In the genomic region with DNA sequence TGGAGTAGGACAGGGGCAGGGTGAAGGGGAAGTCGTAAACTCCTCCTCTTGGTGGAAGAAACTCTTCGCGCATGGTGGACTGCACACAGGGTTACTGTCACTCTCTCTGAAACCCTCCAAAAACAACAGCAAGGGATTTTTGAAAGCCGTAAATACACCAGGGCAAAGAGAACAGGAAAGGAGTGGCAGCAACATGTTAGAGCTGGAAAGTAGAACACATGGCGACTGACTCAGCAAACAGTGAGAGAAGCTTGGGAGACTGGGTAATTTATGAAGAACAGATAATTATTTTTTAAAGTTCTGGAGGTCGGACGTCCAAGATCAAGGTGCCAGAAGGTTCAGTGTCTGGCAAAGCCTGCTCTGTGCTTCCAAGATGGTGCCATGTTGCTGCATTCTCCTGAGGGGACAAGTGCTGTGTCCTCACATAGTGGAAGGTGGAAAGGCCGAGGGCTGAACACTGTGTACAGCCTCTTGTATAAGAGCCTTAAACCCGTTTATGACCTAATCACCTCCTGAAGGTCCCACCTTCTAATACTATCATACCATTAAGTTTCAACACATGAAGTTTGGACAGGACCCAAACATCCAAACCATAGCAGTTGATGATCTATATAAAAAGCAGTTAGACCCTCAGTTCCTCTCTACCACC, we compare ENCODE assay signal across 21 cellular contexts. TPM values are rescaled to one million over a fixed set of nuclear protein-coding genes. Genes with fewer than 3 reads are reported as not detected.
DNase-seq lines count a peak whose midpoint lies in the region; ATAC-seq and TF ChIP-seq lines count a peak whose summit lies in the region.
"Had no signal": no experiment of that assay in that cellular context is flagged by ENCODE, and none has a peak within 500 bp of the region (broad histone marks: within the 10 kb centered on the region; RNA-seq: fewer than 3 reads in every experiment).

No MANE protein-coding gene starts in this region.

- no peaks in the 10 kb centered on the region for H3K4me1 ChIP-seq in mammary epithelial cell (ENCODE audit: insufficient read depth, low read length)
- H3K4me1 ChIP-seq: BE2C had no signal

- DNase-seq in mammary epithelial cell: peak; percentile 44
- DNase-seq in MCF 10A (ENCODE audit: unreplicated experiment): no peak
- no peak for DNase-seq in RWPE1 (ENCODE audit: low spot score)
- no peak for DNase-seq in medulla oblongata (ENCODE audit: extremely low spot score)
- no peak for DNase-seq in COLO829 (ENCODE audit: low spot score)
- no peak for DNase-seq in NCI-H446 (lab: John Stamatoyannopoulos, UW)
- DNase-seq: BE2C; CD4-positive, CD25-positive, alpha-beta regulatory T cell; GDM1; NCI-H1048; NCI-H1417; NCI-H1694; NCI-H2029 treated with DMSO at 0.1 percent for 48 hours; NCI-H526 treated with DMSO at 0.1 percent for 48 hours; RPMI8226; SHP77 had no signal

- no peaks in the 10 kb centered on the region for H4K20me1 ChIP-seq in mammary epithelial cell (ENCODE audit: insufficient read depth, low read length)

- in situ Hi-C loops in mammary epithelial cell (cut with MboI; ENCODE audit: low sequenced_read_pairs in 2 of 2): no loop called here

- peak; percentile 56 for ATAC-seq in esophagus mucosa
- ATAC-seq: GM12878 had no signal

- no peaks in the 10 kb centered on the region for H3K27me3 ChIP-seq in mammary epithelial cell (ENCODE audit: insufficient read depth, low read length)
- H3K27me3 ChIP-seq: BE2C had no signal

- H3K4me2 ChIP-seq in mammary epithelial cell (ENCODE audit: insufficient read depth, low read depth, low read length): no peak overlapping the region

- TF ChIP-seq CTCF in mammary epithelial cell (conservative IDR thresholded peaks at IDR 0.05 in 1 of 2, IDR thresholded peaks at IDR 0.05 in 1 of 2; ENCODE audit: extremely low read depth in 1 of 2, insufficient read depth in 1 of 2, low read depth in 1 of 2, low read length in 2 of 2) (no peak), MCF 10A (IDR thresholded peaks at IDR 0.05; ENCODE audit: unreplicated experiment) (no peak), RWPE1 (conservative IDR thresholded peaks at IDR 0.05; ENCODE audit: low read depth) (no peak)

- CTCF ChIA-PET in mammary epithelial cell (lab: Charles Lee; ENCODE audit: low non-redundant PET): no interaction called here
- CTCF ChIA-PET in MCF 10A (lab: Yijun Ruan, JAX): no interaction called here
- CTCF ChIA-PET in RWPE1 (lab: Yijun Ruan, JAX): interaction anchor here (0.6 kb wide), 1 partner anchor 151 kb away, joined by 8 read pairs; no protein-coding TSS in a partner anchor

- peaks cover 11% of the 10 kb centered on the region for H3K4me1 Mint-ChIP-seq in MCF 10A (ENCODE audit: insufficient read depth, unreplicated experiment)

- POLR2A ChIA-PET in MCF 10A (lab: Yijun Ruan, JAX): interaction anchor here (0.7 kb wide), 1 partner anchor 55 kb away, joined by 3 read pairs; no protein-coding TSS in a partner anchor
- POLR2A ChIA-PET in RWPE1 (lab: Yijun Ruan, JAX; ENCODE audit: low non-redundant PET): no interaction called here

- 57% methylated on average over 6 of the region's 9 CpGs for WGBS in mammary epithelial cell (ENCODE audit: low coverage, missing lambda C conversion rate)

- H3K4me3 Mint-ChIP-seq in MCF 10A (ENCODE audit: unreplicated experiment): no peak overlapping the region
- H3K4me3 Mint-ChIP-seq: CD4-positive, CD25-positive, alpha-beta regulatory T cell had no signal

- H3K36me3 ChIP-seq in mammary epithelial cell (ENCODE audit: insufficient read depth, low read length): no peaks in the 10 kb centered on the region
- H3K36me3 ChIP-seq: BE2C had no signal

- H3K27me3 Mint-ChIP-seq in MCF 10A (ENCODE audit: insufficient read depth, unreplicated experiment): no peaks in the 10 kb centered on the region
- H3K27me3 Mint-ChIP-seq: CD4-positive, CD25-positive, alpha-beta regulatory T cell had no signal

- dilution Hi-C loops in mammary epithelial cell (cut with HindIII; ENCODE audit: low sequenced_read_pairs): no loop called here

- no peak overlapping the region for H2AFZ ChIP-seq in mammary epithelial cell (ENCODE audit: low read depth, low read length)

- H3K79me2 ChIP-seq in mammary epithelial cell (ENCODE audit: insufficient read depth, low read length): no peaks in the 10 kb centered on the region

- H3K36me3 Mint-ChIP-seq in MCF 10A (ENCODE audit: insufficient read depth, unreplicated experiment): no peaks in the 10 kb centered on the region

- H3K9me3 ChIP-seq in mammary epithelial cell (replicated peaks; ENCODE audit: insufficient read depth, low read length): no peaks in the 10 kb centered on the region
- H3K9me3 ChIP-seq: BE2C had no signal

- no peak overlapping the region for H3K4me3 ChIP-seq in mammary epithelial cell (replicated peaks in 1 of 3; ENCODE audit: insufficient read depth in 1 of 3, low read depth in 2 of 3, low read length in 3 of 3)
- H3K4me3 ChIP-seq: GM12878 had no signal

- no peak overlapping the region for H3K9ac ChIP-seq in mammary epithelial cell (ENCODE audit: insufficient read depth, low read length)

- H3K27ac ChIP-seq in mammary epithelial cell (ENCODE audit: insufficient read depth, low read depth, low read length) (no peak overlapping the region), RWPE1 (peak overlapping the region; percentile 26; the same call in 1 of the 2 replicates)
- H3K27ac ChIP-seq: 22Rv1 had no signal

- BruUV-seq in mammary epithelial cell (replicated peaks; lab: Mats Ljungman, UMichigan): no TSS peak
- BruUV-seq in MCF 10A (replicated peaks; lab: Mats Ljungman, UMichigan): no TSS peak

- no peak overlapping the region for H3K27ac Mint-ChIP-seq in MCF 10A (ENCODE audit: low read depth, unreplicated experiment)
- H3K27ac Mint-ChIP-seq: CD4-positive, CD25-positive, alpha-beta regulatory T cell had no signal

- peaks cover 10% of the 10 kb centered on the region for H3K9me3 Mint-ChIP-seq in MCF 10A (ENCODE audit: unreplicated experiment)

- intact Hi-C loops in mammary epithelial cell (cut with micrococcal nuclease): no loop called here
- intact Hi-C loops in MCF 10A (cut with micrococcal nuclease): no loop called here

RNA-seq across cellular contexts. Expression of gene C10orf53, which starts 22.5 kb away (rescaled TPM):
- total RNA-seq in mammary epithelial cell (not detected), MCF 10A (2022) (not detected in 2 replicates), esophagus mucosa (not detected)
- polyA plus RNA-seq in mammary epithelial cell: not detected
- polyA minus RNA-seq in mammary epithelial cell: not detected
- total RNA-seq: CD4-positive, CD25-positive, alpha-beta regulatory T cell; GM12878; HT-29; NCI-H460 had no signal
- polyA plus RNA-seq: CD4-positive, CD25-positive, alpha-beta regulatory T cell; GM12878 had no signal

RNA-seq across cellular contexts. Expression of gene CHAT, which starts 43.1 kb away (rescaled TPM):
- total RNA-seq in mammary epithelial cell (not detected), MCF 10A (2022) (not detected in 2 replicates), esophagus mucosa (not detected)
- not detected for polyA plus RNA-seq in mammary epithelial cell
- not detected for polyA minus RNA-seq in mammary epithelial cell
- total RNA-seq: CD4-positive, CD25-positive, alpha-beta regulatory T cell; GM12878; HT-29; NCI-H460 had no signal
- polyA plus RNA-seq: CD4-positive, CD25-positive, alpha-beta regulatory T cell; GM12878 had no signal

RNA-seq across cellular contexts. Expression of gene SLC18A3, which starts 46.9 kb away (rescaled TPM):
- total RNA-seq in mammary epithelial cell (not detected), MCF 10A (2022) (not detected in 2 replicates), esophagus mucosa (not detected)
- polyA plus RNA-seq in mammary epithelial cell: not detected
- polyA minus RNA-seq in mammary epithelial cell: not detected
- total RNA-seq: CD4-positive, CD25-positive, alpha-beta regulatory T cell; GM12878; HT-29; NCI-H460 had no signal
- polyA plus RNA-seq: CD4-positive, CD25-positive, alpha-beta regulatory T cell; GM12878 had no signal
